Comparison of ENCODE assay signal across 7 cellular contexts in the genomic region with DNA sequence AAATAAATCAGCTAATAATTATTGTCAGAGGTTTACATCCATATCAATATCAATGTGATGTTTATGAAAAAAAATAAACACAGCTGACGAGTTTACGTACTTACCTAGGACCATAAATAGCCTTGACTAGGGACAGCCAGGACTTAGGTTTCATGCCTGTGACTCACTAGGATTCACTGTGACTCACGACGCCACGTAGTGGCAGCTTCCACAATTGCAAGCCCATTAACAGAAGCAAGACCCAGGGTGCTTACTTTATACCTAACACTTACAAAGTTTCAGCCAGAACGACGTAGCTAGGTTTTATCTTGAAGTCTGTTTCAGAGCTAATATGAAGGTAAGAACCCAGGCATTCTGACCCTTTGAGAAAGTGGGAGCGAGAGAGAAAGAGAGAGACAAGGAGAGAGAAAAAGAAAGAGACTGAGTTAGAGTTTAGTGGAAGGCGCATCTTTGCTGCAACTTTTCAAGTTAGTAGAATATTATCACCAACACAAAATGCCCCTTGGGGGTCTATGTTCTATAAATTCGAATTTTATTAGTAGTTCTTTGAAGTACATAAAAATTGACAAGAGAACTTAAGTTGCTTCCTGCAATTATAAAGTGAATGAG.
DNase-seq lines count a peak whose midpoint lies in the region; ATAC-seq and TF ChIP-seq lines count a peak whose summit lies in the region.

No MANE protein-coding gene starts in this region.

- H3K4me3 ChIP-seq in gastrocnemius medialis = no peak overlapping the region

- intact Hi-C loops in left ventricle myocardium superior (cut with micrococcal nuclease) = no loop called here
- intact Hi-C loops in gastrocnemius medialis (cut with DNase I; ENCODE audit: low total_unique reads) = loop anchor here (5.0 to 10.0 kb wide), 2 partner anchors 295 to 388 kb away; no protein-coding TSS in a partner anchor

- H3K27me3 ChIP-seq in gastrocnemius medialis = no peaks in the 10 kb centered on the region

- H3K27ac ChIP-seq in gastrocnemius medialis = no peak overlapping the region

- no peak for TF ChIP-seq POLR2A in gastrocnemius medialis (IDR thresholded peaks at IDR 0.05)

- no peaks in the 10 kb centered on the region for H3K4me1 ChIP-seq in gastrocnemius medialis

- in situ Hi-C loops in GM13976 (cut with MboI; ENCODE audit: low sequenced_read_pairs, unreplicated experiment) = loop anchor here (25.0 kb wide), 1 partner anchor 280 kb away; no protein-coding TSS in a partner anchor
- in situ Hi-C loops in gastrocnemius medialis (cut with MboI; ENCODE audit: low sequenced_read_pairs in 4 of 4) = loop anchor here in 3 of 4 donors (10.0 to 25.0 kb wide), 3 partner anchors 188 to 580 kb away; partner anchors contain the start of genes GNA14 (in 1 of the 3) and GNAQ (in 1 of the 3)

- TF ChIP-seq CTCF in GM13976 (IDR thresholded peaks at IDR 0.05; ENCODE audit: borderline replicate concordance, control extremely low read depth, extremely low read depth, insufficient read depth, missing control alignments) (peak; percentile 88), gastrocnemius medialis (IDR thresholded peaks at IDR 0.05 in 4 of 5, conservative IDR thresholded peaks at IDR 0.05 in 1 of 5) (peak; percentile 33 to 79 (median 74))

- DNase-seq in GM13976 (ENCODE audit: low spot score) (peak; percentile 77), NCI-H1048 (lab: John Stamatoyannopoulos, UW) (peak; percentile 25), T-helper 1 cell (peak; percentile 42 to 85 (median 58)), amniotic stem cell (lab: John Stamatoyannopoulos, UW) (peak; percentile 80), left ventricle myocardium superior (peak; percentile 87), gastrocnemius medialis (peak; percentile 27 to 76)

- no peaks in the 10 kb centered on the region for H3K9me3 ChIP-seq in gastrocnemius medialis

- H3K36me3 ChIP-seq in gastrocnemius medialis = no peaks in the 10 kb centered on the region

- ATAC-seq in HG02610 (IDR thresholded peaks at IDR 0.05; ENCODE audit: unreplicated experiment) (peak; percentile 77), left ventricle myocardium superior (peak; percentile 89), gastrocnemius medialis (peak; percentile 75 to 91)

Comparison
In these comparisons a context has a peak if more than half of its experiments do, and no peak if none do; other contexts are left out.
1. DNase-seq: peak in every context shown above with its lines; median percentile 87 in left ventricle myocardium superior; 80 in amniotic stem cell; 77 in GM13976; 58 in T-helper 1 cell; 52 in gastrocnemius medialis; 25 in NCI-H1048.